11 cellular contexts compared by ENCODE assay signal in the genomic region with DNA sequence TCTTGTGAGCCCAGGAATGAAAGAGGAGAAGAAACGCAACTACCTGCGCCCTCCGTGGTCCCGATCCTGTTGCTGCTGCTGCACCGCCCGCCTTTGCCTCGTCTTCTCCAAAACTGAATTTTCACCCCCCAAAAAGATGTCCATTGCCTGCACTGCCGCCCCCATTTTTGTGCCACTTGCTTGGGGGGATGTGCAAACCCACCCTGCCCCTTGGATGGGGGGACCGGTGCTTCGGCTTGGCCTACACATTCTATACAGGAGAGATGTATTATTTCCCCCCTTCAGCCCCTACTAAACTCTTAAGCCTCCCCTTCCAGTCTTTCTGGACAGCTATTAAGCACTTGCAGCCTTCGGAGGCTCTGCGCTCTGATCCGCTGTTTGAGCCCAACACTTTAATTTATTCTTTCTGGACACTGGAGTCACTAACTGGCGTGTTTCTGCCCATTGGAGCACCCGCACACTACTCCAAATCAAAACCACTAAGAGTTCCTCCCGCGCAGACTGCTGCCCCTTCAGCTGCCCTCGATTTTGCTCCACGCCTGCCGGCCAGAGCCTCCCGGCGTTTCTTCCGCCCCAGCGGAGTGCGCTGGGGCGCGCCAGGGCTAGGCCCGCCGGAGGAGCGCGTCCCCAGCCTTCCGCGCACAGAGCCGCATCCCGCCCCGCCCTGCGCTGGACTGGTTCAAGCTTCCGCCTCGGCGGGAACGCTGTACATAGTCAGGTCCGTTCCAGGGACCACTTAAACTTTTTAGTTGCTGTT. TPM values are rescaled to one million over a fixed set of nuclear protein-coding genes. Genes with fewer than 3 reads are reported as not detected.
DNase-seq lines count a peak whose midpoint lies in the region; ATAC-seq, FAIRE-seq and TF ChIP-seq lines count a peak whose summit lies in the region.
"Had no signal": no experiment of that assay in that cellular context is flagged by ENCODE, and none has a peak within 500 bp of the region (broad histone marks: within the 10 kb centered on the region; RNA-seq: fewer than 3 reads in every experiment).

No MANE protein-coding gene starts in this region.

- peak; percentile 43 for ATAC-seq in HG03354 (IDR thresholded peaks at IDR 0.05; ENCODE audit: poor library complexity, severe bottlenecking, unreplicated experiment)
- ATAC-seq in K562, result no peak
- peak in 1 of 3 donors; percentile 31 for ATAC-seq in natural killer cell
- ATAC-seq in body of pancreas, result no peak
- no peak for ATAC-seq in gastroesophageal sphincter

- H3K4me1 ChIP-seq in K562 (replicated peaks in 1 of 2; ENCODE audit: control insufficient read depth in 2 of 2, insufficient read depth in 2 of 2, low read length in 2 of 2) (peaks cover 0 to 14% of the 10 kb centered on the region in 2 experiments; a peak in 2 of 5 replicates), body of pancreas (peaks cover 44% of the 10 kb centered on the region), gastroesophageal sphincter (peaks cover 2 to 70% (median 39%) of the 10 kb centered on the region in 3 donors)
- H3K4me1 ChIP-seq: SJSA1 had no signal

- H3K27ac ChIP-seq in K562 (ENCODE audit: extremely low read depth, low read depth, low read length) (no peak overlapping the region), body of pancreas (no peak overlapping the region), gastroesophageal sphincter (no peak overlapping the region)
- H3K27ac ChIP-seq: SJSA1 had no signal

- H3K27ac Mint-ChIP-seq in natural killer cell, result no peak overlapping the region

- no peaks in the 10 kb centered on the region for H3K36me3 Mint-ChIP-seq in natural killer cell

- H2AFZ ChIP-seq in K562 (ENCODE audit: low read depth, low read length), result no peak overlapping the region

- H3K36me3 ChIP-seq in GM06990 (ENCODE audit: control insufficient read depth, insufficient read depth, low read length), result no peaks in the 10 kb centered on the region
- peaks cover 43% of the 10 kb centered on the region; the same call in 1 of the 3 replicates for H3K36me3 ChIP-seq in K562 (ENCODE audit: control insufficient read depth, insufficient read depth, low read length)
- no peaks in the 10 kb centered on the region for H3K36me3 ChIP-seq in body of pancreas (replicated peaks in 1 of 2; ENCODE audit: insufficient read depth in 1 of 2, low read depth in 2 of 2)
- H3K36me3 ChIP-seq in gastroesophageal sphincter, result no peaks in the 10 kb centered on the region

- H3K27me3 Mint-ChIP-seq in natural killer cell (ENCODE audit: low read depth in 2 of 2), result peaks cover 71 to 77% of the 10 kb centered on the region in 2 donors

- H3K4me3 ChIP-seq in GM06990 (replicated peaks; ENCODE audit: low read depth, low read length), result no peak overlapping the region; the same call in none of the 2 replicates
- H3K4me3 ChIP-seq in K562, result no peak overlapping the region
- H3K4me3 ChIP-seq in body of pancreas, result no peak overlapping the region
- no peak overlapping the region for H3K4me3 ChIP-seq in gastroesophageal sphincter
- H3K4me3 ChIP-seq: SJSA1 had no signal

- intact Hi-C loops in K562 (cut with micrococcal nuclease) (no loop called here), natural killer cell (cut with micrococcal nuclease) (no loop called here), body of pancreas (cut with DNase I) (no loop called here)

- DNase-seq in GM06990 (ENCODE audit: extremely low read depth, insufficient read length) (peak; percentile 62), K562 (ENCODE audit: extremely low read depth in 1 of 4, low spot score in 3 of 4) (no peak), natural killer cell (no peak), dedifferentiated amniotic fluid mesenchymal stem cell (ENCODE audit: extremely low spot score) (no peak), NCI-H1930 (lab: John Stamatoyannopoulos, UW) (no peak), body of pancreas (no peak)

- POLR2A ChIA-PET in K562 (lab: Yijun Ruan, JAX), result no interaction called here

- no peak overlapping the region for H3K9ac ChIP-seq in K562 (ENCODE audit: insufficient read depth in 1 of 2, low read depth in 2 of 2, low read length in 2 of 2)

- no peaks in the 10 kb centered on the region for H3K9me1 ChIP-seq in K562 (ENCODE audit: control insufficient read depth, insufficient read depth, low read length)

- TF ChIP-seq RAD21 in K562 (CRISPR knock-in tag; conservative IDR thresholded peaks at IDR 0.05 in 1 of 2, IDR thresholded peaks at IDR 0.05 in 1 of 2), result no peak

- H3K9me3 ChIP-seq in K562 (replicated peaks; ENCODE audit: control insufficient read depth, insufficient read depth, low read depth, low read length) (peaks cover 9% of the 10 kb centered on the region), body of pancreas (no peaks in the 10 kb centered on the region), gastroesophageal sphincter (peaks cover 0 to 14% (median 0%) of the 10 kb centered on the region in 3 donors)
- H3K9me3 ChIP-seq: SJSA1 had no signal

- no peak overlapping the region for H3K4me2 ChIP-seq in K562 (ENCODE audit: insufficient read depth, low read length)

- no TSS peak for BruUV-seq in K562 (replicated peaks; lab: Mats Ljungman, UMichigan)

- CTCF ChIA-PET in K562 (lab: Yijun Ruan, JAX; ENCODE audit: low intra/inter-chr PET ratio), result no interaction called here

- TF ChIP-seq POLR2A in K562 (conservative IDR thresholded peaks at IDR 0.05), result no peak
- no peak for TF ChIP-seq POLR2A in body of pancreas (IDR thresholded peaks at IDR 0.05)
- TF ChIP-seq POLR2A in gastroesophageal sphincter (IDR thresholded peaks at IDR 0.05), result no peak

- in situ Hi-C loops in K562 (cut with MboI), result no loop called here

- peaks cover 5% of the 10 kb centered on the region; the same call in 2 of the 3 replicates for H3K79me2 ChIP-seq in K562 (ENCODE audit: control insufficient read depth, insufficient read depth, low read length)

- TF ChIP-seq EP300 in K562 (IDR thresholded peaks at IDR 0.05; ENCODE audit: low read length), result no peak
- no peak for TF ChIP-seq EP300 in gastroesophageal sphincter (IDR thresholded peaks at IDR 0.05)

- 97% methylated on average over 24 of the region's 42 CpGs for WGBS in K562 (ENCODE audit: insufficient coverage, low coverage, missing lambda C conversion rate)
- WGBS in body of pancreas, 2 donors, result 22 to 53% methylated on average over 42 of the region's 42 CpGs
- WGBS in gastroesophageal sphincter (ENCODE audit: low coverage in 1 of 2), 2 donors, result 16 to 18% methylated on average over 8 to 20 of the region's 42 CpGs

- no peak for TF ChIP-seq CTCF in GM06990 (IDR thresholded peaks at IDR 0.05; ENCODE audit: insufficient read depth, low read length, poor library complexity, severe bottlenecking)
- no peak for TF ChIP-seq CTCF in K562 (IDR thresholded peaks at IDR 0.05 in 2 of 3, conservative IDR thresholded peaks at IDR 0.05 in 1 of 3; ENCODE audit: insufficient read depth in 2 of 3, low read depth in 1 of 3, low read length in 3 of 3)
- TF ChIP-seq CTCF in natural killer cell (IDR thresholded peaks at IDR 0.05), result no peak
- no peak for TF ChIP-seq CTCF in body of pancreas (IDR thresholded peaks at IDR 0.05)
- TF ChIP-seq CTCF in gastroesophageal sphincter (IDR thresholded peaks at IDR 0.05), result no peak

- H4K20me1 ChIP-seq in K562 (replicated peaks; ENCODE audit: control insufficient read depth, insufficient read depth, low read length), result no peaks in the 10 kb centered on the region

- H3K4me3 Mint-ChIP-seq in natural killer cell, result peak overlapping the region; percentile 52

- FAIRE-seq in K562 (lab: Jason Lieb, UNC), result no peak
- FAIRE-seq: endometrium had no signal

- H3K9me3 Mint-ChIP-seq in natural killer cell, result no peaks in the 10 kb centered on the region

- peaks cover 2% of the 10 kb centered on the region; the same call in 1 of the 2 replicates for H3K27me3 ChIP-seq in GM06990 (replicated peaks; ENCODE audit: control insufficient read depth, insufficient read depth, low read length)
- no peaks in the 10 kb centered on the region for H3K27me3 ChIP-seq in K562 (ENCODE audit: control insufficient read depth in 2 of 2, insufficient read depth in 2 of 2, low read length in 2 of 2)
- peaks cover 0 to 54% of the 10 kb centered on the region in 2 donors for H3K27me3 ChIP-seq in body of pancreas
- peaks cover 100% of the 10 kb centered on the region for H3K27me3 ChIP-seq in gastroesophageal sphincter
- H3K27me3 ChIP-seq: SJSA1 had no signal

- H3K4me1 Mint-ChIP-seq in natural killer cell, result peaks cover 43 to 44% of the 10 kb centered on the region in 2 donors

TF ChIP-seq in K562, 482 proteins besides CTCF, POLR2A, EP300 and RAD21 (continues in another document):
- TF ChIP-seq, protein P1, sequence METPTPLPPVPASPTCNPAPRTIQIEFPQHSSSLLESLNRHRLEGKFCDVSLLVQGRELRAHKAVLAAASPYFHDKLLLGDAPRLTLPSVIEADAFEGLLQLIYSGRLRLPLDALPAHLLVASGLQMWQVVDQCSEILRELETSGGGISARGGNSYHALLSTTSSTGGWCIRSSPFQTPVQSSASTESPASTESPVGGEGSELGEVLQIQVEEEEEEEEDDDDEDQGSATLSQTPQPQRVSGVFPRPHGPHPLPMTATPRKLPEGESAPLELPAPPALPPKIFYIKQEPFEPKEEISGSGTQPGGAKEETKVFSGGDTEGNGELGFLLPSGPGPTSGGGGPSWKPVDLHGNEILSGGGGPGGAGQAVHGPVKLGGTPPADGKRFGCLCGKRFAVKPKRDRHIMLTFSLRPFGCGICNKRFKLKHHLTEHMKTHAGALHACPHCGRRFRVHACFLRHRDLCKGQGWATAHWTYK (CRISPR knock-in tag; IDR thresholded peaks at IDR 0.05), result no peak

RNA-seq across cellular contexts. Expression of a gene that starts 5.9 kb away (rescaled TPM):
- total RNA-seq in K562 (2011; cell fraction: chromatin; rRNA removed; ENCODE audit: low replicate concordance), result 4.9 and 10.4 TPM in 2 replicates
- 13.5 and 18.4 TPM in 2 replicates for total RNA-seq in K562 (2011; cell fraction: nucleolus; rRNA removed)
- 9.4 and 9.8 TPM in 2 replicates for total RNA-seq in K562 (2011; cell fraction: nucleoplasm; rRNA removed)
- total RNA-seq in K562 (2014; rRNA removed) (1.4 and 1.8 TPM in 2 replicates), K562 (2014; rRNA removed; fragmentation: Illumina TruSeq; extraction: Trizol) (0.40 and 0.48 TPM in 2 replicates), K562 (2015; rRNA removed; fragmentation: Illumina TruSeq; extraction: Trizol) (0.58 and 1.1 TPM in 2 replicates), K562 (2021) (6.4 and 7.1 TPM in 2 replicates), natural killer cell (not detected), body of pancreas (not detected), gastroesophageal sphincter (under 1 TPM in 1 of 4 donors, not detected in 3; 0.62 TPM)
- polyA plus RNA-seq in K562 (2011; rRNA removed) (0.24 and 0.31 TPM in 2 replicates), K562 (2014; fragmentation: Illumina TruSeq; extraction: Trizol) (2.6 and 3.7 TPM in 2 replicates), K562 (2014; fragmentation: Nextera tagmentation; extraction: Ambion mirVana) (under 1 TPM; 0.18 to 0.31 TPM), K562 (2014; rRNA removed) (2.3 and 2.6 TPM in 2 replicates)
- polyA plus RNA-seq in K562 (2011; cell fraction: cytosol; rRNA removed), result 0.24 and 0.33 TPM in 2 replicates
- polyA plus RNA-seq in K562 (2011; cell fraction: nucleus; rRNA removed), result 4.0 and 5.2 TPM in 2 replicates
- polyA plus RNA-seq in K562 (2012), result 2.7 and 5.2 TPM in 2 replicates
- polyA minus RNA-seq in K562 (2011; rRNA and poly(A)+ RNA removed), result 0.33 and 0.77 TPM in 2 replicates
- 1.5 and 2.0 TPM in 2 replicates for polyA minus RNA-seq in K562 (2011; cell fraction: cytosol; rRNA and poly(A)+ RNA removed)
- 9.6 and 13.6 TPM in 2 replicates for polyA minus RNA-seq in K562 (2011; cell fraction: nucleus; rRNA and poly(A)+ RNA removed)
- total RNA-seq: urinary bladder had no signal
- polyA plus RNA-seq: urinary bladder had no signal
